Comparison of ENCODE assay signal across 33 cellular contexts in genomic region chr3:128421966-128422365, GRCh38. TPM values are rescaled to one million over a fixed set of nuclear protein-coding genes. Genes with fewer than 3 reads are reported as not detected.
"Had no signal": no experiment of that assay in that cellular context is flagged by ENCODE, and none has a peak within 500 bp of the region (broad histone marks: within the 10 kb centered on the region; RNA-seq: fewer than 3 reads in every experiment).

No MANE protein-coding gene starts in this region.

- H3K27me3 ChIP-seq: body of pancreas, breast epithelium had no signal

- H3K4me1 Mint-ChIP-seq: activated CD4-positive, alpha-beta T cell treated with anti-CD3 and anti-CD28 coated beads, Interleukin-2, amount 10 ng/mL, durations not matched to agents 24 days and 14 days; activated naive CD4-positive, alpha-beta T cell treated with anti-CD3 and anti-CD28 coated beads, Interleukin-2, amount 50 U/mL, for 24 hours; activated T-helper 17 cell treated with anti-CD3 and anti-CD28 coated beads, Interleukin-2, amount 50 U/mL, for 72 hours had no signal

- H3K36me3 Mint-ChIP-seq: activated naive CD4-positive, alpha-beta T cell treated with anti-CD3 and anti-CD28 coated beads, Interleukin-2, amount 50 U/mL, for 24 hours; activated naive CD8-positive, alpha-beta T cell treated with anti-CD3 and anti-CD28 coated beads, Interleukin-2, amount 10 ng/mL, durations not matched to agents 7 days and 5 days had no signal

- H3K36me3 ChIP-seq: breast epithelium had no signal

- H3K4me3 ChIP-seq: body of pancreas, breast epithelium had no signal

- ATAC-seq: activated CD8-positive, alpha-beta T cell treated with anti-CD3 and anti-CD28 coated beads for 36 hours; activated T-cell treated with anti-CD3 and anti-CD28 coated beads, Interleukin-2, amount 50 U/mL, for 72 hours; activated T-helper 17 cell treated with anti-CD3 and anti-CD28 coated beads, Interleukin-2, amount 50 U/mL, for 72 hours; body of pancreas; PC-3 had no signal

- H3K27me3 Mint-ChIP-seq: activated CD4-positive, alpha-beta T cell treated with anti-CD3 and anti-CD28 coated beads, Interleukin-2, amount 10 ng/mL, durations not matched to agents 24 days and 14 days; activated naive CD4-positive, alpha-beta T cell treated with anti-CD3 and anti-CD28 coated beads, Interleukin-2, amount 50 U/mL, for 24 hours had no signal

- H3K9me3 ChIP-seq: body of pancreas, breast epithelium had no signal

- H3K9me3 Mint-ChIP-seq: activated CD4-positive, alpha-beta T cell treated with anti-CD3 and anti-CD28 coated beads, Interleukin-2, amount 10 ng/mL, durations not matched to agents 24 days and 14 days; activated CD8-positive, alpha-beta T cell treated with anti-CD3 and anti-CD28 coated beads for 36 hours; activated naive CD4-positive, alpha-beta T cell treated with anti-CD3 and anti-CD28 coated beads, Interleukin-2, amount 50 U/mL, for 24 hours; activated naive CD8-positive, alpha-beta T cell treated with anti-CD3 and anti-CD28 coated beads, Interleukin-2, amount 10 ng/mL, durations not matched to agents 7 days and 5 days; activated T-cell treated with anti-CD3 and anti-CD28 coated beads, Interleukin-2, amount 50 U/mL, for 72 hours; activated T-helper 17 cell treated with anti-CD3 and anti-CD28 coated beads, Interleukin-2, amount 50 U/mL, for 72 hours had no signal

- H3K4me3 Mint-ChIP-seq: activated CD4-positive, alpha-beta T cell treated with anti-CD3 and anti-CD28 coated beads, Interleukin-2, amount 10 ng/mL, durations not matched to agents 24 days and 14 days; activated CD8-positive, alpha-beta T cell treated with anti-CD3 and anti-CD28 coated beads for 36 hours; activated naive CD4-positive, alpha-beta T cell treated with anti-CD3 and anti-CD28 coated beads, Interleukin-2, amount 50 U/mL, for 24 hours; activated naive CD8-positive, alpha-beta T cell treated with anti-CD3 and anti-CD28 coated beads, Interleukin-2, amount 10 ng/mL, durations not matched to agents 7 days and 5 days; activated T-cell treated with anti-CD3 and anti-CD28 coated beads, Interleukin-2, amount 50 U/mL, for 72 hours; activated T-helper 17 cell treated with anti-CD3 and anti-CD28 coated beads, Interleukin-2, amount 50 U/mL, for 72 hours had no signal

- H3K27ac Mint-ChIP-seq: activated CD4-positive, alpha-beta T cell treated with anti-CD3 and anti-CD28 coated beads, Interleukin-2, amount 10 ng/mL, durations not matched to agents 24 days and 14 days; activated CD8-positive, alpha-beta T cell treated with anti-CD3 and anti-CD28 coated beads for 36 hours; activated naive CD4-positive, alpha-beta T cell treated with anti-CD3 and anti-CD28 coated beads, Interleukin-2, amount 50 U/mL, for 24 hours; activated naive CD8-positive, alpha-beta T cell treated with anti-CD3 and anti-CD28 coated beads, Interleukin-2, amount 10 ng/mL, durations not matched to agents 7 days and 5 days; activated T-cell treated with anti-CD3 and anti-CD28 coated beads, Interleukin-2, amount 50 U/mL, for 72 hours; activated T-helper 17 cell treated with anti-CD3 and anti-CD28 coated beads, Interleukin-2, amount 50 U/mL, for 72 hours had no signal

- DNase-seq: activated CD4-positive, alpha-beta T cell treated with anti-CD3 and anti-CD28 coated beads, Interleukin-2, amount 10 ng/mL, durations not matched to agents 24 days and 14 days; activated CD4-positive, alpha-beta T cell treated with anti-CD3 and anti-CD28 coated beads, Interleukin-2, amount 50 U/mL, for 4 hours; activated CD8-positive, alpha-beta T cell treated with anti-CD3 and anti-CD28 coated beads for 36 hours; activated gamma-delta T cell; activated naive CD4-positive, alpha-beta T cell treated with Interleukin-2 at 50 U/mL for 16 hours; activated naive CD8-positive, alpha-beta T cell treated with anti-CD3 and anti-CD28 coated beads, Interleukin-2, amount 10 ng/mL, durations not matched to agents 7 days and 5 days; activated T-cell treated with anti-CD3 and anti-CD28 coated beads, Interleukin-2, amount 50 U/mL, for 1 hour; activated T-cell treated with anti-CD3 and anti-CD28 coated beads, Interleukin-2, amount 50 U/mL, for 72 hours; amygdala; body of pancreas; NCI-H1105; NCI-H1417 treated with DMSO at 0.1 percent for 48 hours; NCI-H187 treated with DMSO at 0.1 percent for 48 hours; NCI-H2081 treated with DMSO at 0.1 percent for 48 hours; NCI-H226; NCI-H446 treated with DMSO at 0.1 percent for 48 hours; NCI-H524; NK-92 treated with Interleukin-12 subunit alpha and Interleukin-12 subunit beta, amount 100 ng/mL, for 24 hours; PC-3; Right ventricle myocardium superior; SW 1271; T-helper 1 cell; T-helper 2 cell; T-helper 9 cell had no signal

- H3K27ac ChIP-seq: body of pancreas, breast epithelium, RWPE1 had no signal

- H3K4me1 ChIP-seq: breast epithelium had no signal

RNA-seq across cellular contexts. Expression of gene DNAJB8, which starts 44.7 kb away (rescaled TPM):
- total RNA-seq: activated CD4-positive, alpha-beta T cell treated with anti-CD3 and anti-CD28 coated beads, Interleukin-2, amount 10 ng/mL, durations not matched to agents 24 days and 14 days; activated CD8-positive, alpha-beta memory T cell treated with anti-CD3 and anti-CD28 coated beads for 36 hours; activated CD8-positive, alpha-beta T cell treated with anti-CD3 and anti-CD28 coated beads for 36 hours; activated naive CD8-positive, alpha-beta T cell treated with anti-CD3 and anti-CD28 coated beads, Interleukin-2, amount 10 ng/mL, durations not matched to agents 7 days and 5 days; activated T-cell treated with anti-CD3 and anti-CD28 coated beads, Interleukin-2, amount 50 U/mL, for 72 hours; activated T-helper 17 cell treated with anti-CD3 and anti-CD28 coated beads, Interleukin-2, amount 50 U/mL, for 72 hours; astrocyte; body of pancreas; breast epithelium; cardiac septum; M059J; PC-3; Right ventricle myocardium superior had no signal
- polyA plus RNA-seq: adipose tissue had no signal
